In genomic region chr10:7345717-7346116, GRCh38 we compare ENCODE assay signal across 22 cellular contexts.
"Had no signal": no experiment of that assay in that cellular context is flagged by ENCODE, and none has a peak within 500 bp of the region (broad histone marks: within the 10 kb centered on the region; RNA-seq: fewer than 3 reads in every experiment).

No MANE protein-coding gene starts in this region.

- DNase-seq: activated CD4-positive, alpha-beta memory T cell treated with anti-CD3 and anti-CD28 coated beads, Interleukin-2, amount 10 ng/mL, durations not matched to agents 7 days and 5 days; activated CD4-positive, alpha-beta T cell treated with anti-CD3 and anti-CD28 coated beads, Interleukin-2, amount 10 ng/mL, durations not matched to agents 24 days and 14 days; activated gamma-delta T cell treated with Interleukin-2 at 50 U/mL for 16 hours; activated T-cell treated with anti-CD3 and anti-CD28 coated beads for 4 hours; adrenal gland; brain microvascular endothelial cell; colonic mucosa; endodermal cell; kidney; left lung; mesenchymal stem cell; sigmoid colon; stimulated activated CD4-positive, alpha-beta T cell treated with anti-CD3 and anti-CD28 coated beads, Interleukin-15, amount 100 ng/mL, for 24 hours; stimulated activated naive B cell treated with anti-CD40 and anti-IgM and Interleukin-4, amounts not matched to agents 10 μg/mL and 1 μg/mL and 100 μg/mL, for 72 hours; trophoblast cell had no signal

- H3K4me3 ChIP-seq: adrenal gland, ascending aorta, colonic mucosa, left lung, sigmoid colon, smooth muscle cell, vagina had no signal

- H3K27ac ChIP-seq: ascending aorta, brain microvascular endothelial cell, colonic mucosa, left lung, parathyroid adenoma, sigmoid colon, vagina, VCaP had no signal

- H3K27me3 ChIP-seq: adrenal gland, ascending aorta, brain microvascular endothelial cell, colonic mucosa, left lung, sigmoid colon, vagina had no signal

- H3K9me3 ChIP-seq: adrenal gland, ascending aorta, colonic mucosa, left lung, sigmoid colon, vagina had no signal

- H3K36me3 ChIP-seq: adrenal gland, ascending aorta, brain microvascular endothelial cell, colonic mucosa, left lung, sigmoid colon, vagina had no signal

- ATAC-seq: activated CD4-positive, CD25-positive, alpha-beta regulatory T cell treated with anti-CD3 and anti-CD28 coated beads, Interleukin-2, amount 50 U/mL, for 24 hours; activated naive CD4-positive, alpha-beta T cell treated with anti-CD3 and anti-CD28 coated beads, Interleukin-2, amount 50 U/mL, for 72 hours; left lung; stimulated activated naive B cell treated with anti-CD40 and anti-IgM and Interleukin-4, amounts not matched to agents 10 μg/mL and 1 μg/mL and 100 μg/mL, for 72 hours had no signal

- H3K4me1 ChIP-seq: adrenal gland, ascending aorta, colonic mucosa, left lung, parathyroid adenoma had no signal
